ENCODE assay signal across 22 cellular contexts in the genomic region with DNA sequence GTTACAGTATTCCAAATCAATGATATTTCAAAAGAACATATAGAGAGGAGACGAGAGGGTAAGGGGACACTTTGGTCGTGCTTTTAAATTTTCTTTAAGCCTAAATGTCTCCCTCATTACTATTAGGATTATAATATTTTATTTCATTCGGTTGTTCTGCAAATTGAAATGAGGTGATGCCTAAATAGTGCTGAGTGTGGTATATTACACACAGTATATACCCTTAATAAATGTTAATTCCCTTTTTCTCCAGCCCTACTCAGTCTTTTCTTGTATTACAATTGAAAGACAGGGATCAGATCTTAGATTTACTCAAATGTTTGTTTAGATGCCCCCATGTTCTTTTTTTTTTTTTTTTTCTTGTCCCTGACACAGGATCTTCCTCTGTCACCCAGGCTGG. TPM values are rescaled to one million over a fixed set of nuclear protein-coding genes. Genes with fewer than 3 reads are reported as not detected.
A peak's percentile ranks its signal among the peaks of the same experiment; 100 is the strongest.
DNase-seq lines count a peak whose midpoint lies in the region; ATAC-seq, FAIRE-seq and TF ChIP-seq lines count a peak whose summit lies in the region.
"Had no signal": no experiment of that assay in that cellular context is flagged by ENCODE, and none has a peak within 500 bp of the region (broad histone marks: within the 10 kb centered on the region; RNA-seq: fewer than 3 reads in every experiment).

No MANE protein-coding gene starts in this region.

- H3K27ac ChIP-seq in left ventricle myocardium inferior (replicated peaks) (peak overlapping the region; percentile 68), right atrium auricular region (peak overlapping the region in 1 of 2 donors; percentile 2), A549 (no peak overlapping the region), K562 (ENCODE audit: extremely low read depth, low read depth, low read length) (no peak overlapping the region), Peyer's patch (no peak overlapping the region)
- H3K27ac ChIP-seq: BLaER1 treated with 17β-estradiol and CSF1 and Interleukin-3, amounts not matched to agents 10 nM and 100 nM; C4-2B had no signal

- TF ChIP-seq RAD21 in A549 (conservative IDR thresholded peaks at IDR 0.05 in 1 of 2, IDR thresholded peaks at IDR 0.05 in 1 of 2) (no peak), K562 (CRISPR knock-in tag; conservative IDR thresholded peaks at IDR 0.05 in 1 of 2, IDR thresholded peaks at IDR 0.05 in 1 of 2) (no peak)

- CTCF ChIA-PET in A549 (lab: Yijun Ruan, JAX), result no interaction called here
- CTCF ChIA-PET in K562 (lab: Yijun Ruan, JAX; ENCODE audit: low intra/inter-chr PET ratio), result no interaction called here

- in situ Hi-C loops in K562 (cut with MboI), result no loop called here

- H3K36me3 ChIP-seq in left ventricle myocardium inferior (peaks cover 64% of the 10 kb centered on the region), right atrium auricular region (peaks cover 26% of the 10 kb centered on the region), K562 (ENCODE audit: control insufficient read depth, insufficient read depth, low read length) (peaks cover 65% of the 10 kb centered on the region; the same call in 2 of the 3 replicates), Peyer's patch (peaks cover 0 to 60% (median 0%) of the 10 kb centered on the region in 3 donors)

- 93% methylated on average over 3 of the region's 3 CpGs for WGBS in A549 (ENCODE audit: missing lambda C conversion rate)
- 85% methylated on average over 3 of the region's 3 CpGs for WGBS in K562 (ENCODE audit: insufficient coverage, low coverage, missing lambda C conversion rate)

- no peaks in the 10 kb centered on the region for H3K9me1 ChIP-seq in K562 (ENCODE audit: control insufficient read depth, insufficient read depth, low read length)

- ATAC-seq in A549, result no peak
- ATAC-seq in K562, result no peak
- ATAC-seq in GM18907 (IDR thresholded peaks at IDR 0.05; ENCODE audit: unreplicated experiment), result no peak
- ATAC-seq: CD8-positive, alpha-beta T cell had no signal

- DNase-seq in left ventricle myocardium inferior (no peak), right atrium auricular region (ENCODE audit: low spot score) (no peak), A549 (ENCODE audit: low read depth in 1 of 2, low spot score in 1 of 2) (no peak), HTR-8/SVneo (ENCODE audit: insufficient read length, low spot score) (no peak), K562 (ENCODE audit: extremely low read depth in 1 of 4, low spot score in 3 of 4) (no peak), Peyer's patch (no peak), T1000 (lab: John Stamatoyannopoulos, UW) (no peak)
- DNase-seq: 8988T; Caco-2; Calu3; CD4-positive, alpha-beta T cell; CD8-positive, alpha-beta T cell; DMS79 treated with DMSO at 0.1 percent for 48 hours; GF-D8 had no signal

- H3K27me3 ChIP-seq in left ventricle myocardium inferior (ENCODE audit: low read depth), result no peaks in the 10 kb centered on the region
- H3K27me3 ChIP-seq in right atrium auricular region, result no peaks in the 10 kb centered on the region
- H3K27me3 ChIP-seq in K562 (ENCODE audit: control insufficient read depth in 2 of 2, insufficient read depth in 2 of 2, low read length in 2 of 2), result no peaks in the 10 kb centered on the region
- no peaks in the 10 kb centered on the region for H3K27me3 ChIP-seq in Peyer's patch
- H3K27me3 ChIP-seq: BLaER1 treated with 17β-estradiol and CSF1 and Interleukin-3, amounts not matched to agents 10 nM and 100 nM had no signal

- no peak overlapping the region for H3K9ac ChIP-seq in K562 (ENCODE audit: insufficient read depth in 1 of 2, low read depth in 2 of 2, low read length in 2 of 2)
- H3K9ac ChIP-seq: BLaER1 treated with 17β-estradiol and CSF1 and Interleukin-3, amounts not matched to agents 10 nM and 100 nM had no signal

- TF ChIP-seq CTCF in left ventricle myocardium inferior (IDR thresholded peaks at IDR 0.05; ENCODE audit: borderline replicate concordance) (no peak), right atrium auricular region (IDR thresholded peaks at IDR 0.05) (no peak), A549 (IDR thresholded peaks at IDR 0.05) (no peak), K562 (IDR thresholded peaks at IDR 0.05 in 2 of 3, conservative IDR thresholded peaks at IDR 0.05 in 1 of 3; ENCODE audit: insufficient read depth in 2 of 3, low read depth in 1 of 3, low read length in 3 of 3) (no peak), Peyer's patch (IDR thresholded peaks at IDR 0.05) (no peak)

- H4K20me1 ChIP-seq in K562 (replicated peaks; ENCODE audit: control insufficient read depth, insufficient read depth, low read length), result no peaks in the 10 kb centered on the region

- BruUV-seq in K562 (replicated peaks; lab: Mats Ljungman, UMichigan), result no TSS peak

- H2AFZ ChIP-seq in K562 (ENCODE audit: low read depth, low read length), result no peak overlapping the region

- POLR2A ChIA-PET in A549 (lab: Yijun Ruan, JAX), result no interaction called here
- POLR2A ChIA-PET in K562 (lab: Yijun Ruan, JAX), result no interaction called here

- H3K9me3 ChIP-seq in left ventricle myocardium inferior (replicated peaks) (no peaks in the 10 kb centered on the region), right atrium auricular region (no peaks in the 10 kb centered on the region), A549 (no peaks in the 10 kb centered on the region), K562 (replicated peaks; ENCODE audit: control insufficient read depth, insufficient read depth, low read depth, low read length) (no peaks in the 10 kb centered on the region), Peyer's patch (no peaks in the 10 kb centered on the region)
- H3K9me3 ChIP-seq: BLaER1 treated with 17β-estradiol and CSF1 and Interleukin-3, amounts not matched to agents 10 nM and 100 nM; Caco-2 had no signal

- H3K4me3 ChIP-seq in left ventricle myocardium inferior (no peak overlapping the region), right atrium auricular region (no peak overlapping the region), A549 (no peak overlapping the region), K562 (no peak overlapping the region), Peyer's patch (no peak overlapping the region)
- H3K4me3 ChIP-seq: BLaER1 treated with 17β-estradiol and CSF1 and Interleukin-3, amounts not matched to agents 10 nM and 100 nM had no signal

- intact Hi-C loops in left ventricle myocardium inferior (cut with micrococcal nuclease), result no loop called here
- intact Hi-C loops in K562 (cut with micrococcal nuclease), result no loop called here

- FAIRE-seq in A549 (lab: Jason Lieb, UNC) (no peak), HTR-8/SVneo (lab: Jason Lieb, UNC) (peak; percentile 48), K562 (lab: Jason Lieb, UNC) (no peak)
- FAIRE-seq: A204.1, D721Med, G401.6, GM12891 had no signal

- TF ChIP-seq EP300 in A549 (IDR thresholded peaks at IDR 0.05), result no peak
- no peak for TF ChIP-seq EP300 in K562 (IDR thresholded peaks at IDR 0.05; ENCODE audit: low read length)

- no peak overlapping the region for H3K4me2 ChIP-seq in A549
- no peak overlapping the region for H3K4me2 ChIP-seq in K562 (ENCODE audit: insufficient read depth, low read length)
- H3K4me2 ChIP-seq: BLaER1 treated with 17β-estradiol and CSF1 and Interleukin-3, amounts not matched to agents 10 nM and 100 nM had no signal

- TF ChIP-seq POLR2A in A549 (IDR thresholded peaks at IDR 0.05; ENCODE audit: low read length) (no peak), K562 (conservative IDR thresholded peaks at IDR 0.05) (no peak), Peyer's patch (IDR thresholded peaks at IDR 0.05) (no peak)

- H3K4me1 ChIP-seq in left ventricle myocardium inferior (peaks cover 43% of the 10 kb centered on the region), right atrium auricular region (peaks cover 0 to 17% of the 10 kb centered on the region in 2 donors), A549 (peaks cover 18% of the 10 kb centered on the region), K562 (replicated peaks in 1 of 2; ENCODE audit: control insufficient read depth in 2 of 2, insufficient read depth in 2 of 2, low read length in 2 of 2) (no peaks in the 10 kb centered on the region), Peyer's patch (peaks cover 0 to under 1% (median 0%) of the 10 kb centered on the region in 4 donors)
- H3K4me1 ChIP-seq: Caco-2 had no signal

- peaks cover 22% of the 10 kb centered on the region for H3K79me2 ChIP-seq in K562 (ENCODE audit: control insufficient read depth, insufficient read depth, low read length)

RNA-seq across cellular contexts. Expression of a gene that starts 7.7 kb away (rescaled TPM):
- 9.2 TPM for total RNA-seq in left ventricle myocardium inferior
- 1 to 10 TPM; 6.2 to 9.5 TPM for total RNA-seq in right atrium auricular region
- 15.2 and 30.5 TPM in 2 replicates for polyA plus RNA-seq in A549 (2011; rRNA removed)
- polyA plus RNA-seq in A549 (2012; cell fraction: cytosol; rRNA removed), result 4.7 and 5.9 TPM in 2 replicates
- polyA plus RNA-seq in A549 (2012; cell fraction: nucleus; rRNA removed), result 2.6 and 5.7 TPM in 2 replicates
- 22.3 to 24.5 TPM (median 22.8 TPM) in 3 replicates for polyA plus RNA-seq in A549 (2017; fragmentation: RNase III; extraction: RNeasy Plus Mini Kit Qiagen cat#74134 plus additional on column Dnase treatment)
- 2.7 and 3.6 TPM in 2 replicates for polyA minus RNA-seq in A549 (2011; rRNA and poly(A)+ RNA removed)
- 2.5 and 9.6 TPM in 2 replicates for total RNA-seq in K562 (2011; cell fraction: chromatin; rRNA removed; ENCODE audit: low replicate concordance)
- 2.7 and 2.8 TPM in 2 replicates for total RNA-seq in K562 (2011; cell fraction: nucleolus; rRNA removed)
- 4.0 and 7.2 TPM in 2 replicates for total RNA-seq in K562 (2011; cell fraction: nucleoplasm; rRNA removed)
- 4.4 and 5.2 TPM in 2 replicates for total RNA-seq in K562 (2014; rRNA removed)
- 9.0 and 9.9 TPM in 2 replicates for total RNA-seq in K562 (2014; rRNA removed; fragmentation: Illumina TruSeq; extraction: Trizol)
- total RNA-seq in K562 (2015; rRNA removed; fragmentation: Illumina TruSeq; extraction: Trizol), result 7.7 and 8.9 TPM in 2 replicates
- total RNA-seq in K562 (2021), result 3.7 and 4.5 TPM in 2 replicates
- 7.0 and 8.6 TPM in 2 replicates for polyA plus RNA-seq in K562 (2011; rRNA removed)
- polyA plus RNA-seq in K562 (2011; cell fraction: cytosol; rRNA removed), result 1.7 and 5.3 TPM in 2 replicates
- polyA plus RNA-seq in K562 (2011; cell fraction: nucleus; rRNA removed), result 1.7 and 2.2 TPM in 2 replicates
- 4.3 and 5.1 TPM in 2 replicates for polyA plus RNA-seq in K562 (2012)
- 7.7 and 7.9 TPM in 2 replicates for polyA plus RNA-seq in K562 (2014; fragmentation: Illumina TruSeq; extraction: Trizol)
- polyA plus RNA-seq in K562 (2014; fragmentation: Nextera tagmentation; extraction: Ambion mirVana), result 1 to 10 TPM; 5.2 to 8.1 TPM
- polyA plus RNA-seq in K562 (2014; rRNA removed), result 7.5 and 7.7 TPM in 2 replicates
- 5.1 and 6.3 TPM in 2 replicates for polyA minus RNA-seq in K562 (2011; rRNA and poly(A)+ RNA removed)
- polyA minus RNA-seq in K562 (2011; cell fraction: cytosol; rRNA and poly(A)+ RNA removed), result 2.8 and 4.1 TPM in 2 replicates
- polyA minus RNA-seq in K562 (2011; cell fraction: nucleus; rRNA and poly(A)+ RNA removed), result 2.4 and 4.8 TPM in 2 replicates
- total RNA-seq in Peyer's patch, result 1 to 10 TPM; 1.7 to 9.9 (median 3.0) TPM

RNA-seq across cellular contexts. Expression of a gene that starts 42.6 kb away (rescaled TPM):
- total RNA-seq in left ventricle myocardium inferior, result not detected
- under 1 TPM; 0.04 to 0.83 TPM for total RNA-seq in right atrium auricular region
- 0.11 and 0.17 TPM in 2 replicates for polyA plus RNA-seq in A549 (2011; rRNA removed)
- 0.03 and 0.04 TPM in 2 replicates for polyA plus RNA-seq in A549 (2012; cell fraction: cytosol; rRNA removed)
- polyA plus RNA-seq in A549 (2012; cell fraction: nucleus; rRNA removed), result under 0.01 and 0.10 TPM in 2 replicates
- 0.07 to 0.26 TPM (median 0.20 TPM) in 3 replicates for polyA plus RNA-seq in A549 (2017; fragmentation: RNase III; extraction: RNeasy Plus Mini Kit Qiagen cat#74134 plus additional on column Dnase treatment)
- 0.88 and 1.1 TPM in 2 replicates for polyA minus RNA-seq in A549 (2011; rRNA and poly(A)+ RNA removed)
- not detected in 2 replicates for total RNA-seq in K562 (2011; cell fraction: chromatin; rRNA removed; ENCODE audit: low replicate concordance)
- total RNA-seq in K562 (2011; cell fraction: nucleolus; rRNA removed), result not detected in 2 replicates
- not detected in 2 replicates for total RNA-seq in K562 (2011; cell fraction: nucleoplasm; rRNA removed)
- total RNA-seq in K562 (2014; rRNA removed), result not detected in 2 replicates
- total RNA-seq in K562 (2014; rRNA removed; fragmentation: Illumina TruSeq; extraction: Trizol), result not detected in 2 replicates
- total RNA-seq in K562 (2015; rRNA removed; fragmentation: Illumina TruSeq; extraction: Trizol), result not detected in 2 replicates
- total RNA-seq in K562 (2021), result under 0.01 TPM in 1 of 2 replicates, not detected in the other
- polyA plus RNA-seq in K562 (2011; rRNA removed), result not detected in 2 replicates
- not detected in 2 replicates for polyA plus RNA-seq in K562 (2011; cell fraction: cytosol; rRNA removed)
- polyA plus RNA-seq in K562 (2011; cell fraction: nucleus; rRNA removed), result not detected in 2 replicates
- polyA plus RNA-seq in K562 (2012), result not detected in 2 replicates
- polyA plus RNA-seq in K562 (2014; fragmentation: Illumina TruSeq; extraction: Trizol), result not detected in 2 replicates
- not detected for polyA plus RNA-seq in K562 (2014; fragmentation: Nextera tagmentation; extraction: Ambion mirVana)
- polyA plus RNA-seq in K562 (2014; rRNA removed), result not detected in 2 replicates
- not detected in 2 replicates for polyA minus RNA-seq in K562 (2011; rRNA and poly(A)+ RNA removed)
- not detected in 2 replicates for polyA minus RNA-seq in K562 (2011; cell fraction: cytosol; rRNA and poly(A)+ RNA removed)
- polyA minus RNA-seq in K562 (2011; cell fraction: nucleus; rRNA and poly(A)+ RNA removed), result not detected in 2 replicates
- under 1 TPM in 1 of 4 donors, not detected in 3; under 0.01 TPM for total RNA-seq in Peyer's patch
- total RNA-seq: B cell; CD4-positive, alpha-beta T cell; CD8-positive, alpha-beta T cell had no signal
